9 cellular contexts compared by ENCODE assay signal in genomic region chrX:39613508-39613921, GRCh38.
DNase-seq lines count a peak whose midpoint lies in the region; ATAC-seq, FAIRE-seq and TF ChIP-seq lines count a peak whose summit lies in the region.
"Had no signal": no experiment of that assay in that cellular context is flagged by ENCODE, and none has a peak within 500 bp of the region (broad histone marks: within the 10 kb centered on the region; RNA-seq: fewer than 3 reads in every experiment).

No MANE protein-coding gene starts in this region.

- ATAC-seq in stimulated activated naive CD8-positive, alpha-beta T cell treated with anti-CD3 and anti-CD28 coated beads, Interleukin-15, amount 100 ng/mL, for 72 hours: peak; percentile 19
- ATAC-seq in HG03025 (IDR thresholded peaks at IDR 0.05; ENCODE audit: low FRiP score, unreplicated experiment): no peak

- H3K9me3 ChIP-seq in cardiac muscle cell (ENCODE audit: low read depth): no peaks in the 10 kb centered on the region
- H3K9me3 ChIP-seq in kidney (ENCODE audit: control insufficient read depth in 1 of 2, low read length in 2 of 2): no peaks in the 10 kb centered on the region

- H3K4me3 ChIP-seq in cardiac muscle cell (peak overlapping the region; percentile 35), kidney (ENCODE audit: low read length in 2 of 2) (peak overlapping the region in 1 of 2 donors; percentile 35)

- H3K4me3 Mint-ChIP-seq in activated T-helper 2 cell treated with anti-CD3 and anti-CD28 coated beads, Interferon-gamma antibody, Interleukin-2, Interleukin-4, amounts not matched to agents 10 μg/mL and 5 μg/mL and 100 μg/mL, durations not matched to agents 14 hours and 24 hours and 36 hours (ENCODE audit: low read depth): peak overlapping the region; percentile 85
- peak overlapping the region; percentile 88 to 95 for H3K4me3 Mint-ChIP-seq in stimulated activated naive CD8-positive, alpha-beta T cell treated with anti-CD3 and anti-CD28 coated beads, Interleukin-15, amount 100 ng/mL, for 72 hours

- FAIRE-seq in kidney (lab: Jason Lieb, UNC): peak; percentile 39

- peaks cover 10% of the 10 kb centered on the region for H3K27me3 ChIP-seq in cardiac muscle cell

- peak overlapping the region; percentile 88 for H3K27ac Mint-ChIP-seq in activated T-helper 2 cell treated with anti-CD3 and anti-CD28 coated beads, Interferon-gamma antibody, Interleukin-2, Interleukin-4, amounts not matched to agents 10 μg/mL and 5 μg/mL and 100 μg/mL, durations not matched to agents 14 hours and 24 hours and 36 hours
- H3K27ac Mint-ChIP-seq in stimulated activated naive CD8-positive, alpha-beta T cell treated with anti-CD3 and anti-CD28 coated beads, Interleukin-15, amount 100 ng/mL, for 72 hours: peak overlapping the region; percentile 86 to 98

- no peak for TF ChIP-seq CTCF in cardiac muscle cell (IDR thresholded peaks at IDR 0.05; ENCODE audit: low read depth, low read length)
- TF ChIP-seq CTCF in kidney (IDR thresholded peaks at IDR 0.05; ENCODE audit: borderline replicate concordance, extremely low read depth, insufficient read depth): no peak

- no peaks in the 10 kb centered on the region for H3K36me3 ChIP-seq in cardiac muscle cell
- H3K36me3 ChIP-seq in kidney (ENCODE audit: control insufficient read depth in 1 of 2, insufficient read depth in 2 of 2, low read length in 2 of 2): no peaks in the 10 kb centered on the region

- H3K9ac ChIP-seq in kidney (ENCODE audit: low read length in 2 of 2): peak overlapping the region in 1 of 2 donors; percentile 46

- H3K9me3 Mint-ChIP-seq in activated T-helper 2 cell treated with anti-CD3 and anti-CD28 coated beads, Interferon-gamma antibody, Interleukin-2, Interleukin-4, amounts not matched to agents 10 μg/mL and 5 μg/mL and 100 μg/mL, durations not matched to agents 14 hours and 24 hours and 36 hours: peaks cover 8% of the 10 kb centered on the region
- peaks cover 9 to 12% of the 10 kb centered on the region in 2 donors for H3K9me3 Mint-ChIP-seq in stimulated activated naive CD8-positive, alpha-beta T cell treated with anti-CD3 and anti-CD28 coated beads, Interleukin-15, amount 100 ng/mL, for 72 hours

- intact Hi-C loops in cardiac septum (cut with DNase I): no loop called here
- intact Hi-C loops in activated T-helper 2 cell treated with anti-CD3 and anti-CD28 coated beads, Interferon-gamma antibody, Interleukin-2, Interleukin-4, amounts not matched to agents 10 μg/mL and 5 μg/mL and 100 μg/mL, durations not matched to agents 14 hours and 24 hours and 36 hours (cut with micrococcal nuclease): loop anchor here (10.0 kb wide), 1 partner anchor 161 kb away; no protein-coding TSS in a partner anchor
- intact Hi-C loops in kidney (cut with DNase I): no loop called here

- H3K36me3 Mint-ChIP-seq in activated T-helper 2 cell treated with anti-CD3 and anti-CD28 coated beads, Interferon-gamma antibody, Interleukin-2, Interleukin-4, amounts not matched to agents 10 μg/mL and 5 μg/mL and 100 μg/mL, durations not matched to agents 14 hours and 24 hours and 36 hours (ENCODE audit: low read depth): no peaks in the 10 kb centered on the region

- H3K4me1 ChIP-seq in cardiac muscle cell (ENCODE audit: low read depth): peaks cover 9% of the 10 kb centered on the region
- H3K4me1 ChIP-seq in kidney (ENCODE audit: control insufficient read depth in 1 of 2, insufficient read depth in 1 of 2, low read depth in 1 of 2, low read length in 2 of 2): no peaks in the 10 kb centered on the region

- DNase-seq in cardiac muscle cell (ENCODE audit: low read depth in 1 of 2, low spot score in 1 of 2) (peak; percentile 22 to 28), cardiac septum (ENCODE audit: low spot score) (no peak), NCI-H2107 treated with DMSO at 0.1 percent for 48 hours (lab: John Stamatoyannopoulos, UW; ENCODE audit: unreplicated experiment) (peak; percentile 67), kidney (peak; percentile 87), cerebellum (ENCODE audit: low spot score) (no peak)
- DNase-seq in activated T-helper 2 cell treated with anti-CD3 and anti-CD28 coated beads, Interferon-gamma antibody, Interleukin-2, Interleukin-4, amounts not matched to agents 10 μg/mL and 5 μg/mL and 100 μg/mL, durations not matched to agents 14 hours and 24 hours and 36 hours (ENCODE audit: low spot score): no peak
- peak in 1 of 2 donors; percentile 29 for DNase-seq in stimulated activated naive CD8-positive, alpha-beta T cell treated with anti-CD3 and anti-CD28 coated beads, Interleukin-15, amount 100 ng/mL, for 72 hours

- H3K27me3 Mint-ChIP-seq in activated T-helper 2 cell treated with anti-CD3 and anti-CD28 coated beads, Interferon-gamma antibody, Interleukin-2, Interleukin-4, amounts not matched to agents 10 μg/mL and 5 μg/mL and 100 μg/mL, durations not matched to agents 14 hours and 24 hours and 36 hours (ENCODE audit: low read depth): no peaks in the 10 kb centered on the region
- no peaks in the 10 kb centered on the region for H3K27me3 Mint-ChIP-seq in stimulated activated naive CD8-positive, alpha-beta T cell treated with anti-CD3 and anti-CD28 coated beads, Interleukin-15, amount 100 ng/mL, for 72 hours

- H3K4me1 Mint-ChIP-seq in activated T-helper 2 cell treated with anti-CD3 and anti-CD28 coated beads, Interferon-gamma antibody, Interleukin-2, Interleukin-4, amounts not matched to agents 10 μg/mL and 5 μg/mL and 100 μg/mL, durations not matched to agents 14 hours and 24 hours and 36 hours (ENCODE audit: low read depth): peaks cover 38% of the 10 kb centered on the region
- peaks cover 47% of the 10 kb centered on the region for H3K4me1 Mint-ChIP-seq in stimulated activated naive CD8-positive, alpha-beta T cell treated with anti-CD3 and anti-CD28 coated beads, Interleukin-15, amount 100 ng/mL, for 72 hours

- H3K27ac ChIP-seq in cardiac muscle cell (no peak overlapping the region), kidney (ENCODE audit: low read depth in 2 of 2, low read length in 2 of 2) (no peak overlapping the region)
- H3K27ac ChIP-seq: skin epidermis had no signal

Comparison
In these comparisons a context has a peak if more than half of its experiments do, and no peak if none do; other contexts are left out.
1. DNase-seq: peak in cardiac muscle cell (2 of 2), NCI-H2107 treated with DMSO at 0.1 percent for 48 hours (single experiment) and kidney (single experiment); none in cardiac septum (single experiment), activated T-helper 2 cell treated with anti-CD3 and anti-CD28 coated beads, Interferon-gamma antibody, Interleukin-2, Interleukin-4, amounts not matched to agents 10 μg/mL and 5 μg/mL and 100 μg/mL, durations not matched to agents 14 hours and 24 hours and 36 hours (single experiment) and cerebellum (single experiment).